ENCODE assay signal across 9 cellular contexts in the genomic region with DNA sequence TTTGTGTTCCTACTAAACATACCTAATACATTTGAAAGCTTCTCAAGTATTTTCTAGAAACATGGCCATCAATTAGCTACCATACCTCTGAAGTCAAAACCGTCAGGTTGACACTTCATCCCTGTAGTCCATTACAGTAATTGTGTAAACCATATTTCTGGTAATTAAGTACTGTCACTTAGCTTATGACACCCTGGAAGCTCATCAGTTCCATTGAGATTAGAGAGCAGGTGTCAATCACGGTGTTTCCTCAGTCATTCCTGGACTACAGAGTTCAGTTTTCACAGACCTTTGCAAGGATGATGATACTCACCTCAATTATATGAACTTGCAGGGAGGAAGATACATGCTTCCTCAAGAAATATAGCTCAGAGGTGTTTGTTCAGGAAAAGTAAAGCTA.
"Had no signal": no experiment of that assay in that cellular context is flagged by ENCODE, and none has a peak within 500 bp of the region (broad histone marks: within the 10 kb centered on the region; RNA-seq: fewer than 3 reads in every experiment).

No MANE protein-coding gene starts in this region.

- H2AFZ ChIP-seq: GM23248 had no signal

- H3K36me3 ChIP-seq: HAP-1 had no signal

- FAIRE-seq: HTR-8/SVneo, K562 had no signal

- H3K27ac ChIP-seq: GM23248 had no signal

- H3K9ac ChIP-seq: GM23248 had no signal

- H3K4me3 ChIP-seq: GM23248, HAP-1, K562 had no signal

- DNase-seq: GM23248, GOT3, H7, HFFc6, IMR-90 had no signal

- H3K4me1 ChIP-seq: HAP-1 had no signal

- ATAC-seq: HCT116, K562 had no signal

- H3K9me3 ChIP-seq: HAP-1 had no signal
